Comparison of ENCODE assay signal across 11 cellular contexts in genomic region chr7:107972075-107972482, GRCh38. TPM values are rescaled to one million over a fixed set of nuclear protein-coding genes. Genes with fewer than 3 reads are reported as not detected.
DNase-seq lines count a peak whose midpoint lies in the region; ATAC-seq and TF ChIP-seq lines count a peak whose summit lies in the region.
"Had no signal": no experiment of that assay in that cellular context is flagged by ENCODE, and none has a peak within 500 bp of the region (broad histone marks: within the 10 kb centered on the region; RNA-seq: fewer than 3 reads in every experiment).

No MANE protein-coding gene starts in this region.

- intact Hi-C loops in body of pancreas (cut with DNase I) = no loop called here
- intact Hi-C loops in right cardiac atrium (cut with DNase I) = no loop called here

- peaks cover 33% of the 10 kb centered on the region for H3K4me1 ChIP-seq in body of pancreas
- peaks cover 6% of the 10 kb centered on the region for H3K4me1 ChIP-seq in right cardiac atrium (ENCODE audit: control insufficient read depth, insufficient read depth, low read length)

- H3K36me3 ChIP-seq in body of pancreas (replicated peaks in 1 of 2; ENCODE audit: insufficient read depth in 1 of 2, low read depth in 2 of 2) = peaks cover 0 to 15% of the 10 kb centered on the region in 2 donors

- no peak for TF ChIP-seq CTCF in body of pancreas (IDR thresholded peaks at IDR 0.05)

- ATAC-seq in body of pancreas (peak; percentile 86), right cardiac atrium (peak; percentile 90 to 95)
- ATAC-seq: GM23338 had no signal

- H3K27me3 ChIP-seq in body of pancreas (no peaks in the 10 kb centered on the region), right cardiac atrium (ENCODE audit: control insufficient read depth, insufficient read depth) (no peaks in the 10 kb centered on the region)

- H3K4me3 ChIP-seq in body of pancreas (no peak overlapping the region), right cardiac atrium (ENCODE audit: low read length) (no peak overlapping the region), skeletal muscle cell (ENCODE audit: low read depth, low read length) (no peak overlapping the region)
- H3K4me3 ChIP-seq: GM23338 had no signal

- WGBS in body of pancreas, 2 donors = 29% methylated on average over 4 of the region's 4 CpGs
- 29% methylated on average over 4 of the region's 4 CpGs for WGBS in right cardiac atrium

- DNase-seq in GM03348 (ENCODE audit: low spot score) (peak; percentile 77), body of pancreas (peak in 1 of 4 donors; percentile 75), right cardiac atrium (no peak), skeletal muscle cell (ENCODE audit: low read depth) (peak; percentile 99), NCI-H446 treated with DMSO at 0.1 percent for 48 hours (lab: John Stamatoyannopoulos, UW) (no peak), NCI-H2081 (lab: John Stamatoyannopoulos, UW) (no peak), hepatic stellate cell (ENCODE audit: low spot score) (no peak)
- DNase-seq in stimulated activated CD4-positive, alpha-beta T cell treated with anti-CD3 and anti-CD28 coated beads, Interleukin-4, amount 100 ng/mL, for 4 hours = no peak
- DNase-seq: CD4-positive, CD25-positive, alpha-beta regulatory T cell; NCI-H1417 treated with DMSO at 0.1 percent for 48 hours had no signal

- no peak for TF ChIP-seq POLR2A in body of pancreas (IDR thresholded peaks at IDR 0.05)

- H3K27ac ChIP-seq in body of pancreas = peak overlapping the region; percentile 14 to 59 (median 38)
- peak overlapping the region; percentile 25 for H3K27ac ChIP-seq in right cardiac atrium (ENCODE audit: low read length)

- H3K9me3 ChIP-seq in body of pancreas (no peaks in the 10 kb centered on the region), right cardiac atrium (ENCODE audit: control insufficient read depth, low read length) (no peaks in the 10 kb centered on the region)

RNA-seq across cellular contexts. Expression of gene LAMB1, which starts 30.9 kb away (rescaled TPM):
- 100 to 1,000 TPM in 1 of 2 donors, 10 to 100 TPM in 1; 91.6 to 130 TPM for total RNA-seq in body of pancreas
- total RNA-seq in right cardiac atrium = 100 to 1,000 TPM in 1 of 4 donors, 10 to 100 TPM in 3; 42.1 to 110 (median 47.3) TPM
- 59.9 TPM for polyA plus RNA-seq in right cardiac atrium

Comparison
In these comparisons a context has a peak if more than half of its experiments do, and no peak if none do; other contexts are left out.
1. DNase-seq: peak in GM03348 (single experiment) and skeletal muscle cell (single experiment); none in right cardiac atrium (0 of 3), NCI-H446 treated with DMSO at 0.1 percent for 48 hours (single experiment), NCI-H2081 (0 of 2), hepatic stellate cell (single experiment) and stimulated activated CD4-positive, alpha-beta T cell treated with anti-CD3 and anti-CD28 coated beads, Interleukin-4, amount 100 ng/mL, for 4 hours (0 of 2).